ENCODE assay signal across 23 cellular contexts in the genomic region with DNA sequence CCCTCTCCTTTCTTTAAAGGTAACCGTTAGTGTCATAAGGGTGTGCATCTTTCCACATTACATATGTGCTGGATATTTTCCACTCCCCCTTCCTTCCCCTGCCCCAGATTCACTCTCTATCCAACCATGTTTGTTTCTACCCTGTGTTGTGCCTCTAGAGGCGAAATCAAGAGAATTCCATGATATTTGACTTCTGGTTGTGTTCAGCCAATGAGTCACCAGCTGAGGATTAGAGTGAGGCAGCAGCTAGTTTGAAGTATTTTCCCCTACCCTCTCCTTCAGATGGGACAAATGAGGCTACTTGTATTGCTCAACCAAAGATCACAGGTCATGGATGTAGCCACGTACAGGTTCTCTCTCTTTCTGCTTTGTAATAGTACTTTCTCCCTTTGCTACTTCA. TPM values are rescaled to one million over a fixed set of nuclear protein-coding genes. Genes with fewer than 3 reads are reported as not detected.
"Had no signal": no experiment of that assay in that cellular context is flagged by ENCODE, and none has a peak within 500 bp of the region (broad histone marks: within the 10 kb centered on the region; RNA-seq: fewer than 3 reads in every experiment).

No MANE protein-coding gene starts in this region.

- H3K27me3 ChIP-seq: brain microvascular endothelial cell, colonic mucosa, dorsolateral prefrontal cortex, esophagus muscularis mucosa, neutrophil, ovary, tibial artery, uterus had no signal

- H3K36me3 ChIP-seq: brain microvascular endothelial cell, colonic mucosa, esophagus muscularis mucosa, neutrophil, ovary, prostate gland, tibial artery, uterus had no signal

- ATAC-seq: effector memory CD8-positive, alpha-beta T cell; T-helper 17 cell had no signal

- H3K4me3 ChIP-seq: colonic mucosa, dorsolateral prefrontal cortex, esophagus muscularis mucosa, ovary, prostate gland, tibial artery, uterus had no signal

- H3K4me1 ChIP-seq: colonic mucosa, esophagus muscularis mucosa, prostate gland, tibial artery, uterus had no signal

- DNase-seq: activated CD4-positive, alpha-beta memory T cell treated with anti-CD3 and anti-CD28 coated beads, Interleukin-2, amount 10 ng/mL, durations not matched to agents 7 days and 5 days; activated CD4-positive, alpha-beta T cell treated with anti-CD3 and anti-CD28 coated beads for 48 hours; activated gamma-delta T cell; anterior cingulate cortex; brain microvascular endothelial cell; colonic mucosa; dorsolateral prefrontal cortex; effector memory CD8-positive, alpha-beta T cell; hippocampal formation; ovary; substantia nigra; T-helper 17 cell; tibial artery; uterus had no signal

- FAIRE-seq: endothelial cell of umbilical vein, frontal cortex, islet of Langerhans had no signal

- H3K27ac ChIP-seq: brain microvascular endothelial cell, colonic mucosa, dorsolateral prefrontal cortex, esophagus muscularis mucosa, neutrophil, ovary, prostate gland, tibial artery, uterus had no signal

- H3K9me3 ChIP-seq: colonic mucosa, neutrophil, prostate gland, tibial artery, uterus had no signal

RNA-seq across cellular contexts. Expression of a gene that starts 24.6 kb away (rescaled TPM):
- total RNA-seq: activated CD4-positive, alpha-beta memory T cell treated with anti-CD3 and anti-CD28 coated beads, Interleukin-2, amount 10 ng/mL, durations not matched to agents 7 days and 5 days; colonic mucosa; endothelial cell of umbilical vein; esophagus muscularis mucosa; frontal cortex; lower leg skin; mononuclear cell; myocyte; T-helper 17 cell had no signal
- polyA plus RNA-seq: endothelial cell of umbilical vein, ovary had no signal

RNA-seq across cellular contexts. Expression of a gene that starts 38.3 kb away (rescaled TPM):
- total RNA-seq: activated CD4-positive, alpha-beta memory T cell treated with anti-CD3 and anti-CD28 coated beads, Interleukin-2, amount 10 ng/mL, durations not matched to agents 7 days and 5 days; colonic mucosa; dorsolateral prefrontal cortex; endothelial cell of umbilical vein; esophagus muscularis mucosa; frontal cortex; lower leg skin; mononuclear cell; myocyte; T-helper 17 cell; uterus had no signal
- polyA plus RNA-seq: endothelial cell of umbilical vein, ovary had no signal

RNA-seq across cellular contexts. Expression of a gene that starts 46.9 kb away (rescaled TPM):
- total RNA-seq: activated CD4-positive, alpha-beta memory T cell treated with anti-CD3 and anti-CD28 coated beads, Interleukin-2, amount 10 ng/mL, durations not matched to agents 7 days and 5 days; colonic mucosa; dorsolateral prefrontal cortex; endothelial cell of umbilical vein; esophagus muscularis mucosa; frontal cortex; lower leg skin; mononuclear cell; myocyte; ovary; T-helper 17 cell; uterus had no signal
- polyA plus RNA-seq: endothelial cell of umbilical vein, ovary had no signal

RNA-seq across cellular contexts. Expression of a gene that starts 59.0 kb away (rescaled TPM):
- total RNA-seq: activated CD4-positive, alpha-beta memory T cell treated with anti-CD3 and anti-CD28 coated beads, Interleukin-2, amount 10 ng/mL, durations not matched to agents 7 days and 5 days; colonic mucosa; dorsolateral prefrontal cortex; endothelial cell of umbilical vein; esophagus muscularis mucosa; frontal cortex; lower leg skin; mononuclear cell; myocyte; ovary; prostate gland; T-helper 17 cell; uterus had no signal
- polyA plus RNA-seq: endothelial cell of umbilical vein, ovary had no signal
